ENCODE assay signal across 15 cellular contexts in the genomic region with DNA sequence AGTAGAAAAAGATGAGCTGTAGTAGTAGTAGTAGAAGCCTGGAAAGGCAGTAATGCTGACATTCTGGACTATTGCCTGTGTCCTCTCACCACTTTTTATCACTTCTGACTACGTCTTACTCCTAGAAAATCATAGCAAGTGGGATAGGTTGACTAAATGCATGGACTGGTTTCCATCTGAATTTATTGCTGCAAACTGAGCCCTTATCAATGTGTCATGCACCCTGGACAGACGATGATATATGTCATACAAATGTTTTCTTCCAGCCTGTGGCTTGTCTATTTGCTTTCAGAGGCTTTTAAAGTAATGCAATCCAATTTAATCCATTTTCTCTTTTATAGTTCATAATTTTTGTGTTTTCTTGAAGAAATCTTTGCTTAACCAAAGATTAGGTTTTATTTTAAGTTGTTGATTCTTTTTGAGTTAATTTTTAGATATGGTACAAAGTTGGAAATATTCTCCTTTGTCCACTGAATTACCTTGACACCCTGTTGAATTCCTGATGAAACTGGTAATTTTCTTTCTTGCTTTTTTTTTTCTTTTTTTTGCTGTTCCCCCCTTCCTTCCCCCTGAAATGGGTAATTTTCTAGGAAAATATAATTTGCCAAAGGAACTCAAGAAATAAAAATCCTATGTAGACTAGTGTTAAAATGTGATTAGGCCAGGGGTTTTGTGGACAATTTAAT. TPM values are rescaled to one million over a fixed set of nuclear protein-coding genes. Genes with fewer than 3 reads are reported as not detected.
DNase-seq lines count a peak whose midpoint lies in the region; ATAC-seq, FAIRE-seq and TF ChIP-seq lines count a peak whose summit lies in the region.
"Had no signal": no experiment of that assay in that cellular context is flagged by ENCODE, and none has a peak within 500 bp of the region (broad histone marks: within the 10 kb centered on the region; RNA-seq: fewer than 3 reads in every experiment).

No MANE protein-coding gene starts in this region.

- H3K23me2 ChIP-seq in H9 (ENCODE audit: insufficient read length, low read depth, low read length, poor library complexity, severe bottlenecking): no peaks in the 10 kb centered on the region

- no peak overlapping the region for H2BK5ac ChIP-seq in H9 (ENCODE audit: insufficient read length, low read length)

- no peak overlapping the region for H4K5ac ChIP-seq in H9 (ENCODE audit: insufficient read length, low read depth, low read length)

- no peak overlapping the region for H3K4me2 ChIP-seq in H9 (ENCODE audit: insufficient read depth, insufficient read length, low read length)
- peak overlapping the region; percentile 83; the same call in 1 of the 2 replicates for H3K4me2 ChIP-seq in SK-N-SH

- H3K27ac Mint-ChIP-seq in H9: peak overlapping the region in 1 of 3 experiments; percentile 87; a peak in 4 of 7 replicates
- peak overlapping the region in 1 of 9 donors; percentile 42 for H3K27ac Mint-ChIP-seq in naive thymus-derived CD4-positive, alpha-beta T cell

- H3K9me2 ChIP-seq in SK-N-SH: no peaks in the 10 kb centered on the region

- no peak overlapping the region for H2BK12ac ChIP-seq in H9 (ENCODE audit: insufficient read length, low read depth, low read length)

- DNase-seq in H9: no peak
- peak; percentile 48 for DNase-seq in SK-N-SH
- peak in 1 of 2 donors; percentile 38 for DNase-seq in foreskin keratinocyte
- DNase-seq in naive thymus-derived CD4-positive, alpha-beta T cell: no peak
- DNase-seq in stimulated activated CD4-positive, alpha-beta T cell treated with anti-CD3 and anti-CD28 coated beads, Interleukin-4, amount 100 ng/mL, for 24 hours: no peak
- DNase-seq: islet precursor cell, NCI-H187 treated with DMSO at 0.1 percent for 48 hours had no signal

- H3K9me3 ChIP-seq in H9 (ENCODE audit: control insufficient read depth, low read depth, low read length): no peaks in the 10 kb centered on the region
- no peaks in the 10 kb centered on the region for H3K9me3 ChIP-seq in SK-N-SH
- no peaks in the 10 kb centered on the region for H3K9me3 ChIP-seq in naive thymus-derived CD4-positive, alpha-beta T cell (ENCODE audit: control insufficient read depth in 2 of 3, low read length in 3 of 3)
- H3K9me3 ChIP-seq: gastroesophageal sphincter had no signal

- POLR2A ChIA-PET in SK-N-SH (lab: Yijun Ruan, JAX): no interaction called here
- POLR2A ChIA-PET in naive thymus-derived CD4-positive, alpha-beta T cell (lab: Charles Lee): no interaction called here

- TF ChIP-seq RAD21 in SK-N-SH (IDR thresholded peaks at IDR 0.05; ENCODE audit: low read length): no peak

- CTCF ChIA-PET in SK-N-SH (lab: Yijun Ruan, JAX): interaction anchor here (1.0 kb wide), 1 partner anchor 188 kb away, joined by 3 read pairs; no protein-coding TSS in a partner anchor
- CTCF ChIA-PET in naive thymus-derived CD4-positive, alpha-beta T cell (lab: Charles Lee): no interaction called here

- no peak overlapping the region for H2BK20ac ChIP-seq in H9 (ENCODE audit: low read depth, low read length, poor library complexity, severe bottlenecking)

- no peak overlapping the region for H4K91ac ChIP-seq in H9 (ENCODE audit: insufficient read length, low read depth, low read length)

- no peak overlapping the region for H3K4me3 ChIP-seq in SK-N-SH (ENCODE audit: low read depth in 2 of 2, low read length in 1 of 2)
- H3K4me3 ChIP-seq in naive thymus-derived CD4-positive, alpha-beta T cell (ENCODE audit: low read length): no peak overlapping the region
- H3K4me3 ChIP-seq: gastroesophageal sphincter had no signal

- H4K8ac ChIP-seq in H9 (replicated peaks; ENCODE audit: insufficient read length, low read depth, low read length): no peak overlapping the region

- no peaks in the 10 kb centered on the region for H3K79me1 ChIP-seq in H9 (ENCODE audit: insufficient read depth, low read depth, low read length, poor library complexity, severe bottlenecking)

- H3K4me1 ChIP-seq in H9 (ENCODE audit: insufficient read depth, low read length): peaks cover 2% of the 10 kb centered on the region; the same call in 1 of the 2 replicates
- H3K4me1 ChIP-seq in SK-N-SH (ENCODE audit: control insufficient read depth in 1 of 2, insufficient read depth in 2 of 2, low read depth in 1 of 2, low read length in 1 of 2): peaks cover 16 to 17% of the 10 kb centered on the region in 2 experiments
- peaks cover 12% of the 10 kb centered on the region for H3K4me1 ChIP-seq in foreskin keratinocyte
- H3K4me1 ChIP-seq in naive thymus-derived CD4-positive, alpha-beta T cell (ENCODE audit: control insufficient read depth in 2 of 2, insufficient read depth in 2 of 2, low read length in 2 of 2): peaks cover 0 to 5% of the 10 kb centered on the region in 2 donors

- H3T11ph ChIP-seq in H9 (ENCODE audit: low read length): no peak overlapping the region

- peak; percentile 48 for FAIRE-seq in A204.1 (lab: Jason Lieb, UNC)

- H3K4me1 Mint-ChIP-seq in H9: peaks cover 22 to 28% of the 10 kb centered on the region in 2 experiments
- peaks cover 6 to 18% (median 16%) of the 10 kb centered on the region in 7 donors for H3K4me1 Mint-ChIP-seq in naive thymus-derived CD4-positive, alpha-beta T cell

- peaks cover 46% of the 10 kb centered on the region for H3F3A ChIP-seq in SK-N-SH (replicated peaks; ENCODE audit: insufficient read depth)

- H3K14ac ChIP-seq in H9 (ENCODE audit: insufficient read depth, low read length): no peak overlapping the region

- no peak overlapping the region for H2AFZ ChIP-seq in H9 (ENCODE audit: low read length)
- H2AFZ ChIP-seq in SK-N-SH (ENCODE audit: low read depth): no peak overlapping the region

- H3K9ac ChIP-seq in H9 (ENCODE audit: extremely low read depth, insufficient read length, low read length): peak overlapping the region; percentile 44
- H3K9ac ChIP-seq in SK-N-SH: peak overlapping the region; percentile 68; the same call in 1 of the 2 replicates

- H2BK15ac ChIP-seq in H9 (ENCODE audit: low read depth, low read length): no peak overlapping the region

- no peak overlapping the region for H3K4me3 Mint-ChIP-seq in H9
- no peak overlapping the region for H3K4me3 Mint-ChIP-seq in naive thymus-derived CD4-positive, alpha-beta T cell
- H3K4me3 Mint-ChIP-seq: activated naive CD8-positive, alpha-beta T cell treated with anti-CD3 and anti-CD28 coated beads for 36 hours; neural crest cell; type B pancreatic cell had no signal

- H2AK5ac ChIP-seq in H9 (ENCODE audit: insufficient read length, low read length): no peak overlapping the region

- ATAC-seq in foreskin keratinocyte: peak; percentile 24
- no peak for ATAC-seq in naive thymus-derived CD4-positive, alpha-beta T cell
- ATAC-seq in HG02610 (IDR thresholded peaks at IDR 0.05; ENCODE audit: unreplicated experiment): no peak
- ATAC-seq in GM21381 (IDR thresholded peaks at IDR 0.05; ENCODE audit: unreplicated experiment): no peak
- ATAC-seq: gastroesophageal sphincter had no signal

- TF ChIP-seq CTCF in H9 (conservative IDR thresholded peaks at IDR 0.05) (no peak), SK-N-SH (IDR thresholded peaks at IDR 0.05) (no peak), foreskin keratinocyte (conservative IDR thresholded peaks at IDR 0.05) (no peak)

- no peak overlapping the region for H3K18ac ChIP-seq in H9 (ENCODE audit: insufficient read length, low read depth, low read length)

- H3K79me2 ChIP-seq in H9 (ENCODE audit: insufficient read depth, low read length) (peaks cover 3% of the 10 kb centered on the region; the same call in 1 of the 2 replicates), SK-N-SH (ENCODE audit: insufficient read depth) (peaks cover 55% of the 10 kb centered on the region; the same call in 1 of the 2 replicates)

- no peak overlapping the region for H3K23ac ChIP-seq in H9 (ENCODE audit: insufficient read length, low read depth, low read length)

- peak in 1 of 2 experiments; percentile 68; a peak in 2 of 4 replicates for TF ChIP-seq EP300 in SK-N-SH (IDR thresholded peaks at IDR 0.05; ENCODE audit: borderline replicate concordance in 1 of 2, low read depth in 1 of 2, low read length in 1 of 2)

- H3K56ac ChIP-seq in H9 (ENCODE audit: insufficient read length, low read depth, low read length): no peak overlapping the region

- H3K27me3 Mint-ChIP-seq in H9 (ENCODE audit: low read depth): no peaks in the 10 kb centered on the region
- H3K27me3 Mint-ChIP-seq in naive thymus-derived CD4-positive, alpha-beta T cell: no peaks in the 10 kb centered on the region
- H3K27me3 Mint-ChIP-seq: activated naive CD8-positive, alpha-beta T cell treated with anti-CD3 and anti-CD28 coated beads for 36 hours; type B pancreatic cell had no signal

- no CpG with 5 or more reads among the region's 2 CpGs for WGBS in H9 (ENCODE audit: extremely low coverage, insufficient read length, low lambda C conversion rate)
- WGBS in SK-N-SH (ENCODE audit: low lambda C conversion rate): 17% methylated on average over 2 of the region's 2 CpGs

- H3K4ac ChIP-seq in H9 (ENCODE audit: low read depth, low read length): no peak overlapping the region

- no peak overlapping the region for H3K27ac ChIP-seq in H9 (ENCODE audit: insufficient read length, low read depth, low read length)
- H3K27ac ChIP-seq in SK-N-SH (ENCODE audit: low read depth in 2 of 2, low read length in 1 of 2): peak overlapping the region; percentile 73 to 80
- H3K27ac ChIP-seq in foreskin keratinocyte: peak overlapping the region; percentile 91
- H3K27ac ChIP-seq in naive thymus-derived CD4-positive, alpha-beta T cell (ENCODE audit: low read depth, low read length): no peak overlapping the region
- H3K27ac ChIP-seq: gastroesophageal sphincter had no signal

- intact Hi-C loops in naive thymus-derived CD4-positive, alpha-beta T cell (cut with micrococcal nuclease): loop anchor here in 1 of 2 donors (10.0 kb wide), 1 partner anchor 58 kb away; no protein-coding TSS in a partner anchor

- no peaks in the 10 kb centered on the region for H3K9me3 Mint-ChIP-seq in H9
- no peaks in the 10 kb centered on the region for H3K9me3 Mint-ChIP-seq in naive thymus-derived CD4-positive, alpha-beta T cell
- H3K9me3 Mint-ChIP-seq: activated naive CD8-positive, alpha-beta T cell treated with anti-CD3 and anti-CD28 coated beads for 36 hours; neural crest cell; T-helper 2 cell treated with Interferon-gamma antibody and Interleukin-4, amounts not matched to agents 5 μg/mL and 100 μg/mL, for 36 hours; type B pancreatic cell had no signal

- H4K20me1 ChIP-seq in H9 (ENCODE audit: control insufficient read depth, insufficient read depth, insufficient read length) (no peaks in the 10 kb centered on the region), SK-N-SH (ENCODE audit: insufficient read depth) (no peaks in the 10 kb centered on the region)

- H2BK120ac ChIP-seq in H9 (ENCODE audit: low read depth, low read length, poor library complexity, severe bottlenecking): no peak overlapping the region

- H3K27me3 ChIP-seq in H9 (ENCODE audit: insufficient read depth, low read length) (no peaks in the 10 kb centered on the region), SK-N-SH (ENCODE audit: insufficient read depth) (no peaks in the 10 kb centered on the region), foreskin keratinocyte (no peaks in the 10 kb centered on the region)
- no peaks in the 10 kb centered on the region for H3K27me3 ChIP-seq in naive thymus-derived CD4-positive, alpha-beta T cell (ENCODE audit: control insufficient read depth in 2 of 2, insufficient read depth in 2 of 2, low read length in 2 of 2)
- H3K27me3 ChIP-seq: gastroesophageal sphincter had no signal

- H3K36me3 Mint-ChIP-seq in H9 (ENCODE audit: insufficient read depth in 1 of 3, low read depth in 3 of 3): peaks cover 0 to 6% (median 0%) of the 10 kb centered on the region in 3 experiments; a peak in 3 of 7 replicates
- peaks cover 0 to 9% (median 0%) of the 10 kb centered on the region in 5 donors for H3K36me3 Mint-ChIP-seq in naive thymus-derived CD4-positive, alpha-beta T cell

- H3K36me3 ChIP-seq in SK-N-SH (replicated peaks in 1 of 2; ENCODE audit: control insufficient read depth in 1 of 2, insufficient read depth in 2 of 2, low read length in 1 of 2): peaks cover 0 to 5% of the 10 kb centered on the region in 2 experiments
- H3K36me3 ChIP-seq in naive thymus-derived CD4-positive, alpha-beta T cell (ENCODE audit: control insufficient read depth in 2 of 3, insufficient read depth in 3 of 3, low read length in 3 of 3): peaks cover 0 to 4% (median 0%) of the 10 kb centered on the region in 3 experiments

RNA-seq across cellular contexts. Expression of a gene that starts 47.1 kb away (rescaled TPM):
- 53.8 and 54.0 TPM in 2 replicates for total RNA-seq in H9 (2021)
- 9.8 and 10.5 TPM in 2 replicates for polyA plus RNA-seq in SK-N-SH (2012; rRNA removed)
- polyA plus RNA-seq in SK-N-SH (2012; cell fraction: cytosol; rRNA removed): 11.8 and 14.9 TPM in 2 replicates
- 13.9 and 20.9 TPM in 2 replicates for polyA plus RNA-seq in SK-N-SH (2012; cell fraction: nucleus; rRNA removed)
- total RNA-seq in foreskin keratinocyte: 24.2 and 24.3 TPM in 2 replicates
- polyA plus RNA-seq in foreskin keratinocyte: 12.1 and 13.1 TPM in 2 replicates
- total RNA-seq in naive thymus-derived CD4-positive, alpha-beta T cell: 10 to 100 TPM; 19.8 to 29.0 (median 25.7) TPM
- polyA plus RNA-seq in naive thymus-derived CD4-positive, alpha-beta T cell: 10 to 100 TPM in 1 of 2 donors, 1 to 10 TPM in 1; 8.5 to 22.9 TPM

Comparison
In these comparisons a context has a peak if more than half of its experiments do, and no peak if none do; other contexts are left out.
1. H3K27ac ChIP-seq: peak in SK-N-SH (2 of 2) and foreskin keratinocyte (single experiment); none in H9 (single experiment) and naive thymus-derived CD4-positive, alpha-beta T cell (single experiment).